1 cellular context compared by ENCODE assay signal in genomic region chr9:123373447-123373923, GRCh38.
A peak's percentile ranks its signal among the peaks of the same experiment; 100 is the strongest.
TF ChIP-seq lines count a peak whose summit lies in the region.

No MANE protein-coding gene starts in this region.

TF ChIP-seq in GM12878, 131 proteins besides CTCF, POLR2A, EP300 and RAD21:
- TF ChIP-seq HDAC6 (IDR thresholded peaks at IDR 0.05; ENCODE audit: unreplicated experiment) (peak; percentile 53), STAT3 (IDR thresholded peaks at IDR 0.05; ENCODE audit: low read depth, low read length) (no peak), RELA (IDR thresholded peaks at IDR 0.05; ENCODE audit: borderline replicate concordance, partially characterized antibody) (no peak), NRF1 (conservative IDR thresholded peaks at IDR 0.05; ENCODE audit: low read depth, low read length) (no peak)
